In genomic region chr1:236307437-236307836, GRCh38 we compare ENCODE assay signal across 15 cellular contexts.
"Had no signal": no experiment of that assay in that cellular context is flagged by ENCODE, and none has a peak within 500 bp of the region (broad histone marks: within the 10 kb centered on the region; RNA-seq: fewer than 3 reads in every experiment).

No MANE protein-coding gene starts in this region.

- H3K36me3 Mint-ChIP-seq: activated naive CD4-positive, alpha-beta T cell treated with anti-CD3 and anti-CD28 coated beads, Interleukin-2, amount 50 U/mL, for 72 hours; memory B cell had no signal

- H3K27ac Mint-ChIP-seq: activated naive CD4-positive, alpha-beta T cell treated with anti-CD3 and anti-CD28 coated beads, Interleukin-2, amount 50 U/mL, for 72 hours; memory B cell had no signal

- DNase-seq: activated CD4-positive, alpha-beta T cell treated with anti-CD3 and anti-CD28 coated beads, Interleukin-2, amount 50 U/mL, for 4 hours; activated CD4-positive, CD25-positive, alpha-beta regulatory T cell treated with anti-CD3 and anti-CD28 coated beads, Interleukin-2, amount 50 U/mL, for 72 hours; activated effector memory CD4-positive, alpha-beta T cell treated with Interleukin-2 at 50 U/mL for 16 hours; activated T-cell treated with anti-CD3 and anti-CD28 coated beads, Interleukin-2, amount 50 U/mL, for 1 hour; amygdala; dorsolateral prefrontal cortex; esophagus squamous epithelium; foreskin fibroblast; heart left ventricle; islet precursor cell; left ventricle myocardium inferior; stomach; T-helper 9 cell had no signal

- H3K9me3 Mint-ChIP-seq: activated naive CD4-positive, alpha-beta T cell treated with anti-CD3 and anti-CD28 coated beads, Interleukin-2, amount 50 U/mL, for 72 hours; memory B cell had no signal

- H3K4me3 Mint-ChIP-seq: memory B cell had no signal
